ENCODE assay signal across 10 cellular contexts in the genomic region with DNA sequence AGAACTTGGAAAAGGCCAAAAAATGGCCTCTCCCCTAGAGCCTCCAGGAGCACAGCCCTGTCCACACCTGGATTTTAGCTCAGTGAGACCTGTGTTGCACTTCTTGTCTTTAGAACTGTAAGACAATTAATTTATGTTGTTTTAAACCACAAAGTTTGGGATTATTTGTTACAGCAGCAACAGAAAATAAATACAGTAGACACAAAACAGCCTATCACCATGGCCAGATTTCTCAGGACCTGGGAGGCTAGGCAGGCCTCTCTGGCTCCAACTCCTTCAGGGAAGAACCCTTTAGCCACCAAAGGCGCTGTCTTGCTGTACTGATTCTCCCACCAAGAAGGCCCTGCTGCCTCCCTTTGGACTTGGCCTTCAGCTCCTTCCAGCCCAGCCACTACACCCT. TPM values are rescaled to one million over a fixed set of nuclear protein-coding genes. Genes with fewer than 3 reads are reported as not detected.
"Had no signal": no experiment of that assay in that cellular context is flagged by ENCODE, and none has a peak within 500 bp of the region (broad histone marks: within the 10 kb centered on the region; RNA-seq: fewer than 3 reads in every experiment).

No MANE protein-coding gene starts in this region.

- DNase-seq: GM23248, GOT3, H7, HFFc6, KG1 had no signal

- H3K27ac ChIP-seq: GM23248, HL-60 had no signal

- H3K4me3 ChIP-seq: GM23248, HAP-1 had no signal

- H3K9me3 Mint-ChIP-seq: HFFc6 had no signal

- H2AFZ ChIP-seq: GM23248 had no signal

- H3K27ac Mint-ChIP-seq: HFFc6, IgD-negative memory B cell had no signal

- H3K9ac ChIP-seq: GM23248 had no signal

- H3K9me3 ChIP-seq: HAP-1 had no signal

- ATAC-seq: HCT116 had no signal

- H3K36me3 ChIP-seq: HAP-1 had no signal

- H3K4me3 Mint-ChIP-seq: HFFc6, IgD-negative memory B cell had no signal

- H3K4me1 ChIP-seq: HAP-1 had no signal

- FAIRE-seq: HTR-8/SVneo had no signal

RNA-seq across cellular contexts. Expression of gene CHST3, which starts 59.0 kb away (rescaled TPM):
- polyA plus RNA-seq: IgD-negative memory B cell had no signal
